2 cellular contexts compared by ENCODE assay signal in genomic region chr14:20971705-20972021, GRCh38.
TF ChIP-seq lines count a peak whose summit lies in the region.

No MANE protein-coding gene starts in this region.

TF ChIP-seq in IMR-90, 13 proteins besides CTCF, POLR2A, EP300 and RAD21:
- no peak for TF ChIP-seq MXI1 (IDR thresholded peaks at IDR 0.05; ENCODE audit: borderline replicate concordance, low read depth, low read length)
- TF ChIP-seq FOS (IDR thresholded peaks at IDR 0.05; ENCODE audit: low read depth, low read length) = no peak
- no peak for TF ChIP-seq MAFK (IDR thresholded peaks at IDR 0.05; ENCODE audit: low read depth, low read length)

TF ChIP-seq in H1, 55 proteins besides CTCF, POLR2A, EP300 and RAD21:
- TF ChIP-seq POLR2AphosphoS5 (IDR thresholded peaks at IDR 0.05; ENCODE audit: low read depth, low read length) (0 out of 2 replicates have a peak, but pooled peaks have one; percentile 14), SIN3A (conservative IDR thresholded peaks at IDR 0.05 in 1 of 2, IDR thresholded peaks at IDR 0.05 in 1 of 2; ENCODE audit: low read depth in 1 of 2, low read length in 2 of 2) (no peak), ASH2L (IDR thresholded peaks at IDR 0.05; ENCODE audit: low read length) (peak; percentile 58)
